In the genomic region with DNA sequence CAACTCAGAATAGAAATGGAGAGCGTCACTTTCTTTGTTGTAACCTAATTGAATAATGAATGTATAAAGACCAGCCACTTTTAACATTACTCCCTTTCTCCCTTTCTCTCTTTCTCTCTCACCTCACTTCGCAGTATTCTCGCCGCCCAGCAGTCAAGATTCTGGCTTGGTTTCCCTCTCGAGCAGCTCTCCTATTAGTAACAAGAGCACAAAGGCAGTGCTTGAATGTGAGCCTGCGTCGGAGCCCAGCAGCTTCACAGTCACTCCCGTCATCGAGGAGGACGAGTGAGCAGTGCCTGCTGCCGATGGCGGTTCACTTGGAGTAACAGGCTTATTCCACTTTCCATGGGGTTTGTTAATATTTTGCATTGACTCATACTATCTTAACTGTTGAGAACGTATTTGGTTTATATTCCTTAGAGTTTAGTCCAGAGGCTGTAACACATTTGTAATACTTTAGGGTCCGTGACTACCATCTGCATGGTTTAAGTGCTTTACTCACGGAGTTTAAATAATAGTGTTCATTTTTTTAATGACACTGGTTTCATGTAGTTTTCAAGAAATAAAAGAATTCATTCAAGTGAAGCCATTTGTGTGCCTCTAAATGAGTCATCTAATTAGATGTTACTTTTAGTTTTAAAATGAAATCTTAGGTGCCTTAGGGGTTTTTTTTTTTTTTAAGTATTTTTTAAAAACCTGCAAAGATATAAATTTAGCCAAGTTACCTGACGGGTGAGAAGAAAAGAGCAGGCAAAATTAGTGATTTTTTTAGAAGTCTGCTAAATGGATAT, we compare ENCODE assay signal across 13 cellular contexts. TPM values are rescaled to one million over a fixed set of nuclear protein-coding genes. Genes with fewer than 3 reads are reported as not detected.
DNase-seq lines count a peak whose midpoint lies in the region; ATAC-seq, FAIRE-seq and TF ChIP-seq lines count a peak whose summit lies in the region.
"Had no signal": no experiment of that assay in that cellular context is flagged by ENCODE, and none has a peak within 500 bp of the region (broad histone marks: within the 10 kb centered on the region; RNA-seq: fewer than 3 reads in every experiment).

No MANE protein-coding gene starts in this region.

- no peaks in the 10 kb centered on the region for H3K9me3 Mint-ChIP-seq in T-cell
- H3K9me3 Mint-ChIP-seq: T-helper 2 cell treated with Interferon-gamma antibody and Interleukin-4, amounts not matched to agents 5 μg/mL and 100 μg/mL, for 36 hours had no signal

- H3K79me2 ChIP-seq in GM12878 (ENCODE audit: control insufficient read depth, insufficient read depth, low read length) = no peaks in the 10 kb centered on the region
- H3K79me2 ChIP-seq in neural cell (replicated peaks; ENCODE audit: insufficient read depth, low read length) = no peaks in the 10 kb centered on the region

- no peak overlapping the region for H2AFZ ChIP-seq in GM12878 (ENCODE audit: control insufficient read depth, low read depth, low read length)
- no peak overlapping the region for H2AFZ ChIP-seq in neural cell (ENCODE audit: low read depth, low read length)

- POLR2A ChIA-PET in GM12878 (lab: Charles Lee) (no interaction called here), T-cell (lab: Charles Lee) (no interaction called here)

- no peaks in the 10 kb centered on the region for H3K36me3 Mint-ChIP-seq in T-cell

- H3K27me3 Mint-ChIP-seq in T-cell = peaks cover 55 to 75% of the 10 kb centered on the region in 2 donors

- H3K9me3 ChIP-seq in GM12878 (replicated peaks; ENCODE audit: control insufficient read depth, insufficient read depth, low read length) = peaks cover 4% of the 10 kb centered on the region; the same call in 2 of the 3 replicates
- no peaks in the 10 kb centered on the region for H3K9me3 ChIP-seq in neural cell (ENCODE audit: low read length)
- no peaks in the 10 kb centered on the region for H3K9me3 ChIP-seq in SJCRH30 (replicated peaks)
- H3K9me3 ChIP-seq: prostate gland, tibial artery had no signal

- H3K27me3 ChIP-seq in GM06990 (replicated peaks; ENCODE audit: control insufficient read depth, insufficient read depth, low read length) = peaks cover 4% of the 10 kb centered on the region
- peaks cover 4 to 20% of the 10 kb centered on the region in 2 experiments for H3K27me3 ChIP-seq in GM12878 (replicated peaks in 1 of 2; ENCODE audit: control insufficient read depth in 2 of 2, insufficient read depth in 2 of 2, low read length in 1 of 2)
- H3K27me3 ChIP-seq in neural cell (ENCODE audit: insufficient read depth, low read depth, low read length) = peaks cover 92% of the 10 kb centered on the region
- H3K27me3 ChIP-seq in SJCRH30 = peaks cover 1% of the 10 kb centered on the region; the same call in 1 of the 2 replicates

- H3K4me1 ChIP-seq in GM12878 (ENCODE audit: control insufficient read depth, insufficient read depth, low read length) = no peaks in the 10 kb centered on the region
- no peaks in the 10 kb centered on the region for H3K4me1 ChIP-seq in SJCRH30
- H3K4me1 ChIP-seq: prostate gland had no signal

- WGBS in GM12878 (ENCODE audit: insufficient coverage, insufficient replicate concordance, low lambda C conversion rate, missing lambda C conversion rate) = 9% methylated on average over 15 of the region's 16 CpGs

- H3K4me2 ChIP-seq in GM12878 (ENCODE audit: control insufficient read depth, insufficient read depth) (no peak overlapping the region), neural cell (ENCODE audit: low read length) (no peak overlapping the region)

- in situ Hi-C loops in GM12878 (cut with MboI) = no loop called here

- no peaks in the 10 kb centered on the region for H3K9me2 ChIP-seq in neural cell (ENCODE audit: insufficient read depth, low read length)

- peaks cover 16 to 22% (median 21%) of the 10 kb centered on the region in 3 donors for H3K4me1 Mint-ChIP-seq in T-cell

- BruUV-seq in GM12878 (replicated peaks; lab: Mats Ljungman, UMichigan) = no TSS peak

- no peaks in the 10 kb centered on the region for H4K20me1 ChIP-seq in GM12878 (ENCODE audit: control insufficient read depth, insufficient read depth)
- no peaks in the 10 kb centered on the region for H4K20me1 ChIP-seq in neural cell (ENCODE audit: insufficient read depth)

- TF ChIP-seq RAD21 in GM12878 (IDR thresholded peaks at IDR 0.05; ENCODE audit: insufficient read depth, low read depth, low read length) (no peak), neural cell (conservative IDR thresholded peaks at IDR 0.05) (no peak)

- TF ChIP-seq EP300 in GM12878 (IDR thresholded peaks at IDR 0.05; ENCODE audit: borderline replicate concordance in 1 of 2, control insufficient read depth in 1 of 2, low read depth in 2 of 2, low read length in 2 of 2) = no peak
- TF ChIP-seq EP300 in neural cell (conservative IDR thresholded peaks at IDR 0.05; ENCODE audit: poor library complexity, severe bottlenecking) = no peak

- H3K27ac Mint-ChIP-seq in T-cell = no peak overlapping the region
- H3K27ac Mint-ChIP-seq: T-helper 2 cell treated with Interferon-gamma antibody and Interleukin-4, amounts not matched to agents 5 μg/mL and 100 μg/mL, for 36 hours had no signal

- H3K4me3 ChIP-seq in GM06990 (replicated peaks; ENCODE audit: low read depth, low read length) (0 out of 2 replicates have a peak overlapping the region, but pooled peaks have one; percentile 10), NB4 (ENCODE audit: low read depth, low read length) (peak overlapping the region; percentile 33), GM12878 (no peak overlapping the region), neural cell (ENCODE audit: low read length) (no peak overlapping the region), SJCRH30 (no peak overlapping the region)
- H3K4me3 ChIP-seq: prostate gland, tibial artery had no signal

- H3F3A ChIP-seq in neural cell (ENCODE audit: insufficient read depth, low read length, poor library complexity, severe bottlenecking) = no peaks in the 10 kb centered on the region

- no peak for TF ChIP-seq CTCF in GM06990 (IDR thresholded peaks at IDR 0.05; ENCODE audit: insufficient read depth, low read length, poor library complexity, severe bottlenecking)
- TF ChIP-seq CTCF in NB4 (IDR thresholded peaks at IDR 0.05; ENCODE audit: low read depth, low read length) = no peak
- TF ChIP-seq CTCF in GM12878 (IDR thresholded peaks at IDR 0.05 in 2 of 3, conservative IDR thresholded peaks at IDR 0.05 in 1 of 3; ENCODE audit: control insufficient read depth in 2 of 3, extremely low read depth in 1 of 3, insufficient read depth in 1 of 3, low read depth in 3 of 3, low read length in 3 of 3) = no peak
- no peak for TF ChIP-seq CTCF in neural cell (IDR thresholded peaks at IDR 0.05; ENCODE audit: poor library complexity, severe bottlenecking)

- CTCF ChIA-PET in GM12878 (lab: Yijun Ruan, JAX) (interaction anchor here (1.0 to 1.9 kb wide), 3 partner anchors 9 to 323 kb away, joined by 3 to 5 read pairs (median 5); no protein-coding TSS in a partner anchor), T-cell (lab: Charles Lee) (no interaction called here)

- FAIRE-seq in GM12878 (lab: Jason Lieb, UNC) = no peak

- H3K4me3 Mint-ChIP-seq in T-cell = no peak overlapping the region
- H3K4me3 Mint-ChIP-seq: T-helper 2 cell treated with Interferon-gamma antibody and Interleukin-4, amounts not matched to agents 5 μg/mL and 100 μg/mL, for 36 hours had no signal

- SMC1A ChIA-PET in GM12878 (lab: Charles Lee; ENCODE audit: uncharacterized antibody, unreplicated experiment) = no interaction called here

- DNase-seq in GM06990 (ENCODE audit: extremely low read depth, insufficient read length) (no peak), NB4 (ENCODE audit: low read depth) (peak; percentile 66), GM12878 (ENCODE audit: low read depth, low spot score) (no peak), SKM-1 (lab: John Stamatoyannopoulos, UW; ENCODE audit: unreplicated experiment) (no peak), SJCRH30 (no peak), T-cell (no peak)
- DNase-seq: activated CD8-positive, alpha-beta memory T cell treated with anti-CD3 and anti-CD28 coated beads, Interleukin-2, amount 50 U/mL, for 48 hours; tibial artery had no signal

- ATAC-seq in GM12878 = peak; percentile 83
- no peak for ATAC-seq in T-cell (replicated peaks in 1 of 4)
- no peak for ATAC-seq in HG02610 (IDR thresholded peaks at IDR 0.05; ENCODE audit: unreplicated experiment)
- ATAC-seq: left lobe of liver had no signal

- H3K27ac ChIP-seq in GM12878 (ENCODE audit: control insufficient read depth, insufficient read depth) = no peak overlapping the region
- H3K27ac ChIP-seq in neural cell (ENCODE audit: low read length) = no peak overlapping the region
- H3K27ac ChIP-seq in SJCRH30 = no peak overlapping the region
- H3K27ac ChIP-seq: prostate gland, tibial artery had no signal

- RAD21 ChIA-PET in GM12878 (lab: Charles Lee; ENCODE audit: unreplicated experiment) = interaction anchor here (1.0 kb wide), 2 partner anchors 28 to 86 kb away, joined by 3 read pairs; no protein-coding TSS in a partner anchor

- H3K9ac ChIP-seq in GM12878 (ENCODE audit: control insufficient read depth, insufficient read depth, low read length) (no peak overlapping the region), neural cell (ENCODE audit: low read length) (no peak overlapping the region)

- TF ChIP-seq POLR2A in NB4 (IDR thresholded peaks at IDR 0.05; ENCODE audit: extremely low read depth, insufficient read length) (no peak), GM12878 (IDR thresholded peaks at IDR 0.05; ENCODE audit: low read depth, low read length) (no peak)

- H3K36me3 ChIP-seq in GM06990 (ENCODE audit: control insufficient read depth, insufficient read depth, low read length) = no peaks in the 10 kb centered on the region
- H3K36me3 ChIP-seq in GM12878 (ENCODE audit: control insufficient read depth in 2 of 2, insufficient read depth in 2 of 2, low read length in 1 of 2) = no peaks in the 10 kb centered on the region
- H3K36me3 ChIP-seq in neural cell (ENCODE audit: insufficient read depth, low read length) = no peaks in the 10 kb centered on the region
- H3K36me3 ChIP-seq in SJCRH30 = no peaks in the 10 kb centered on the region
- H3K36me3 ChIP-seq: prostate gland, tibial artery had no signal

- intact Hi-C loops in GM12878 (cut with micrococcal nuclease; ENCODE audit: unreplicated experiment) = no loop called here

RNA-seq across cellular contexts. Expression of a gene that starts 8.4 kb away (rescaled TPM):
- total RNA-seq in GM12878 (2013; cell fraction: nucleolus; rRNA removed) = not detected in 2 replicates
- 0.06 TPM in 1 of 2 replicates, not detected in the other for total RNA-seq in GM12878 (2014; rRNA removed)
- total RNA-seq in GM12878 (2014; rRNA removed; fragmentation: Illumina TruSeq; extraction: Trizol) = not detected in 2 replicates
- not detected in 2 replicates for total RNA-seq in GM12878 (2021)
- not detected for polyA plus RNA-seq in GM12878 (2011; ENCODE audit: low read depth)
- not detected in 2 replicates for polyA plus RNA-seq in GM12878 (2011; rRNA removed)
- 0.04 TPM in 1 of 2 replicates, not detected in the other for polyA plus RNA-seq in GM12878 (2011; cell fraction: cytosol; rRNA removed)
- polyA plus RNA-seq in GM12878 (2011; cell fraction: nucleus; rRNA removed) = not detected in 2 replicates
- polyA plus RNA-seq in GM12878 (2012) = not detected in 2 replicates
- not detected in 2 replicates for polyA plus RNA-seq in GM12878 (2014; fragmentation: Illumina TruSeq; extraction: Trizol)
- polyA plus RNA-seq in GM12878 (2014; fragmentation: Nextera tagmentation; extraction: Ambion mirVana) = under 1 TPM in 1 of 2 experiments, not detected in 1; 0.11 TPM
- 0.03 TPM in 1 of 2 replicates, not detected in the other for polyA plus RNA-seq in GM12878 (2014; rRNA removed)
- not detected for polyA plus RNA-seq in GM12878 (2016; fragmentation: Nextera tagmentation; extraction: Ambion mirVana)
- polyA minus RNA-seq in GM12878 (2011; rRNA and poly(A)+ RNA removed) = not detected in 2 replicates
- polyA minus RNA-seq in GM12878 (2011; cell fraction: cytosol; rRNA and poly(A)+ RNA removed) = not detected in 2 replicates
- polyA minus RNA-seq in GM12878 (2011; cell fraction: nucleus; rRNA and poly(A)+ RNA removed) = not detected in 2 replicates
- not detected in 2 replicates for polyA plus RNA-seq in neural cell
- polyA minus RNA-seq in neural cell = not detected in 2 replicates
- not detected in 2 replicates for total RNA-seq in SJCRH30 (2014; rRNA removed; shearing (Covaris generic))
- not detected for total RNA-seq in T-cell
- total RNA-seq: left lobe of liver had no signal

Comparison
In these comparisons a context has a peak if more than half of its experiments do, and no peak if none do; other contexts are left out.
1. H3K4me3 ChIP-seq: peak in GM06990 (single experiment) and NB4 (single experiment); none in GM12878 (single experiment), neural cell (single experiment) and SJCRH30 (single experiment).